Comparison of ENCODE assay signal across 12 cellular contexts in the genomic region with DNA sequence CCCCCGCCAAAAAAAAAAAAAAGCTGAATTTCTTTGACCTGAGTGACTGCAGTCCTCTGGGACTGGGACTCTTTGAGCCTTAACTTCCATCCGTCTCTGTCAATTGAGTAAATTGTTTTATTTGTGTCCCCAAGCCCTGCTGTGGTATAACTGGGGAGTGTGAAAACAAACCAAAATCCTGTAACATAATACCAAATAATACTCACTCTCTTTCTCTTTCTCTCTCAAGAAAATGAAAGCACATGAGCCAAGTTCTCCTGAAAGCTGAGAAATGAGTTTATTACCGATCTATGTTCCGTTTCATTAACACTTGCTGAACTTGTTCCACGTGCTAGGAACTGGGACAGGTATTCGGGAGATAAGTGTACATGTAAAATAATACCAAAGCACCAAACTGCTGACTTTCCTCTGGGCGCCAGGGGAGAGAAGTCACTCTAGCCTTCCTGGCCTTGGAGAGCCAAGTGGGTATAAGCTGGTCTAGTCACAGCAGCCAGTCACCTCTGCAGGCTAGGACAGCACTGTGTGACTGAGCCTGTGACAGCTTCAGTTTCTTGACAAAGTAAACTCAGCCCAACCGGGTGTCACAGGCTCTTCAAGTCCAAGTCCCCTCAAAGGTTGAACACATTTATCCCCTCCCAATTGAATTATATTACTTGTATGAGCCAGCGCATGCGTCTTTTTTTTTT.
DNase-seq lines count a peak whose midpoint lies in the region; ATAC-seq lines count a peak whose summit lies in the region.
"Had no signal": no experiment of that assay in that cellular context is flagged by ENCODE, and none has a peak within 500 bp of the region (broad histone marks: within the 10 kb centered on the region; RNA-seq: fewer than 3 reads in every experiment).

No MANE protein-coding gene starts in this region.

- DNase-seq in stimulated activated CD4-positive, alpha-beta T cell treated with anti-CD3 and anti-CD28 coated beads, Interleukin-15, amount 100 ng/mL, for 24 hours = peak; percentile 69
- no peak for DNase-seq in stimulated activated CD4-positive, alpha-beta T cell treated with anti-CD3 and anti-CD28 coated beads, Interleukin-12 subunit alpha, Interleukin-12 subunit beta, amount 100 ng/mL, for 4 hours
- DNase-seq in activated T-cell treated with anti-CD3 and anti-CD28 coated beads, Interleukin-2, amount 50 U/mL, for 48 hours = peak; percentile 71 to 72
- DNase-seq in left kidney (ENCODE audit: low read depth, low spot score) (peak; percentile 67), NCI-H187 treated with DMSO at 0.1 percent for 48 hours (lab: John Stamatoyannopoulos, UW) (no peak), NCI-H187 (lab: John Stamatoyannopoulos, UW) (no peak)
- DNase-seq: activated CD8-positive, alpha-beta memory T cell treated with anti-CD3 and anti-CD28 coated beads, Interleukin-2, amount 50 U/mL, for 4 hours; GDM1; Kasumi-1; SHP77 treated with DMSO at 0.1 percent for 48 hours had no signal

- ATAC-seq in HG02798 (IDR thresholded peaks at IDR 0.05; ENCODE audit: poor library complexity, unreplicated experiment) (no peak), HG02588 (IDR thresholded peaks at IDR 0.05; ENCODE audit: unreplicated experiment) (no peak)

Comparison
In these comparisons a context has a peak if more than half of its experiments do, and no peak if none do; other contexts are left out.
1. DNase-seq: peak in stimulated activated CD4-positive, alpha-beta T cell treated with anti-CD3 and anti-CD28 coated beads, Interleukin-15, amount 100 ng/mL, for 24 hours (single experiment), activated T-cell treated with anti-CD3 and anti-CD28 coated beads, Interleukin-2, amount 50 U/mL, for 48 hours (2 of 2) and left kidney (single experiment); none in stimulated activated CD4-positive, alpha-beta T cell treated with anti-CD3 and anti-CD28 coated beads, Interleukin-12 subunit alpha, Interleukin-12 subunit beta, amount 100 ng/mL, for 4 hours (single experiment), NCI-H187 treated with DMSO at 0.1 percent for 48 hours (single experiment) and NCI-H187 (0 of 2).